3 cellular contexts compared by ENCODE assay signal in genomic region chr6:6600865-6601264, GRCh38.
TF ChIP-seq lines count a peak whose summit lies in the region.

No MANE protein-coding gene starts in this region.

TF ChIP-seq in GM23338, 12 proteins besides CTCF, POLR2A, EP300 and RAD21 (continues in another document):
- no peak for TF ChIP-seq CREB1 (CRISPR knock-in tag; IDR thresholded peaks at IDR 0.05; ENCODE audit: low read depth)
- TF ChIP-seq POLR2AphosphoS5 (IDR thresholded peaks at IDR 0.05; ENCODE audit: low read depth) = no peak
- TF ChIP-seq NANOG (IDR thresholded peaks at IDR 0.05; ENCODE audit: borderline replicate concordance) = no peak
- TF ChIP-seq ETS1 (IDR thresholded peaks at IDR 0.05) = no peak
- TF ChIP-seq ZNF462 (CRISPR knock-in tag; IDR thresholded peaks at IDR 0.05) = no peak

TF ChIP-seq in H1, 55 proteins besides CTCF, POLR2A, EP300 and RAD21:
- TF ChIP-seq SAP30 (IDR thresholded peaks at IDR 0.05; ENCODE audit: insufficient read depth, insufficient replicate concordance, low read length) = no peak
- TF ChIP-seq HDAC2 (IDR thresholded peaks at IDR 0.05; ENCODE audit: borderline replicate concordance in 1 of 2, low read depth in 2 of 2, low read length in 2 of 2) = no peak
- TF ChIP-seq, protein P1, sequence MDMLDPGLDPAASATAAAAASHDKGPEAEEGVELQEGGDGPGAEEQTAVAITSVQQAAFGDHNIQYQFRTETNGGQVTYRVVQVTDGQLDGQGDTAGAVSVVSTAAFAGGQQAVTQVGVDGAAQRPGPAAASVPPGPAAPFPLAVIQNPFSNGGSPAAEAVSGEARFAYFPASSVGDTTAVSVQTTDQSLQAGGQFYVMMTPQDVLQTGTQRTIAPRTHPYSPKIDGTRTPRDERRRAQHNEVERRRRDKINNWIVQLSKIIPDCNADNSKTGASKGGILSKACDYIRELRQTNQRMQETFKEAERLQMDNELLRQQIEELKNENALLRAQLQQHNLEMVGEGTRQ (IDR thresholded peaks at IDR 0.05; ENCODE audit: low read length) = no peak
TF ChIP-seq in H1: peak in this region for 0.

TF ChIP-seq in SK-N-SH, 30 proteins besides CTCF, POLR2A, EP300 and RAD21:
- TF ChIP-seq RFX5 (IDR thresholded peaks at IDR 0.05; ENCODE audit: low read length) = no peak
- TF ChIP-seq YY1 (IDR thresholded peaks at IDR 0.05; ENCODE audit: low read depth) = no peak
- TF ChIP-seq, protein P2, sequence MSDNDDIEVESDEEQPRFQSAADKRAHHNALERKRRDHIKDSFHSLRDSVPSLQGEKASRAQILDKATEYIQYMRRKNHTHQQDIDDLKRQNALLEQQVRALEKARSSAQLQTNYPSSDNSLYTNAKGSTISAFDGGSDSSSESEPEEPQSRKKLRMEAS (IDR thresholded peaks at IDR 0.05; ENCODE audit: low read depth) = no peak
TF ChIP-seq in SK-N-SH: peak in this region for 0.
